1 cellular context compared by ENCODE assay signal in the genomic region with DNA sequence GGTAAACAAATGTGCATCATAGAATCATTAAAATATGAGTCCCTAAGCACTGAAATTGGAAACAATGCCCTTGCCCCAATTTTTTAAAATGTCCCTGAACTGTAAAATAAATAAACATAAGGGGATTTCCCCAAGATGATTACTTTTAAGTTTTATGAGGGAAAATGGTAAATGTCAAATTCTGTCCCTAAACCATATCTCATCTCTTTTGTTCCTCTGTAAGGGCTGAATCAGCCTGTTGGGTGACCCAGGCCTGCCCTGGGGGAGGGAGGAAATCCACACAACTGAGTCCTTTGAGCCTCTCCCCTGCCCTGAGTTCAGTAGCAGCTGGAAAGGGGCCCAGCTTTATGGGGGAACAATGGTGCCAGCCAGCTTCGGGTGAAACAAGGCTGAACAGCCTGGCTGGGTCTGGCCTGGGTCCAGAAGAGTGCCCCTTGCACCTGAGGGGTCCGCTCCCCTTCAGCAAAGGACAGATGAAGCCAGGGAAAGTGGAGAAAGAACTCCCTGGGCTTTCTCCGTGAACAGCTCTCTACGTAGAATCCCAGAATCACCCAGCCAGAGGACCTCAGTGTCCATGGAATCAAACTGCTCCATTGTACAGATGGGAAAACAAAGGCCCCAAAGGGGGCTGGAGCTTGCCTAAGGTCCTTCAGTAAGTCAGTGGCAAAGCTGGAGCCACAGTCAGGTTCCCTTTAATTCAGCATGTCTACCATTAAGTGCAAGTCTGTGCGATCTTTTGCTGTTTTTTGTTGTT.
TF ChIP-seq lines count a peak whose summit lies in the region.

No MANE protein-coding gene starts in this region.

TF ChIP-seq in IMR-90, 13 proteins besides CTCF, POLR2A, EP300 and RAD21:
- TF ChIP-seq RCOR1 (IDR thresholded peaks at IDR 0.05; ENCODE audit: insufficient replicate concordance, low read length) (no peak), CHD1 (IDR thresholded peaks at IDR 0.05; ENCODE audit: low read depth, low read length) (no peak), NFE2L2 (IDR thresholded peaks at IDR 0.05; ENCODE audit: low read depth, low read length) (no peak), FOS (IDR thresholded peaks at IDR 0.05; ENCODE audit: low read depth, low read length) (no peak), MAZ (IDR thresholded peaks at IDR 0.05; ENCODE audit: borderline replicate concordance, low read depth, low read length) (no peak), SMC3 (IDR thresholded peaks at IDR 0.05; ENCODE audit: low read depth, low read length) (no peak)
